ENCODE assay signal across 1 cellular context in the genomic region with DNA sequence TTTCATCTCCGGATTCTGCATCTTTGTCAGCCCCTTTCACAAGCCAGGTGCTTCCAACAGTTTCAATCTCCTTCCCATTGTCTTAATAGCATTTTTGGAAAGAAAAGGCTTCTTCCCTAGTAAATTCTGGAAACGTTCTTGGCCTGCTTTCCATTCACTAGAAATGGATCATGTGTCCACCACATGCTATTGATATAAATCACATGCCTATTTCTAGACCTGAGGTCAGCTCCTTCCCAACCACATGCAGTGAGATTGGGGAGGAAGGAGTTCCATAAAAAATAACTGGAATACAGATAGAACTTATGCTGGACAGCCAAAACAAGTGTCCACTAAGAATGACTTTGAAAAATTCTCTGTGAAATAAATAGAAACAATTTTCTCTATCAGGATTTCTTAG.
TF ChIP-seq lines count a peak whose summit lies in the region.

No MANE protein-coding gene starts in this region.

TF ChIP-seq in HepG2, 621 proteins besides CTCF, POLR2A, EP300 and RAD21 (continued from another document):
- TF ChIP-seq, protein P1, sequence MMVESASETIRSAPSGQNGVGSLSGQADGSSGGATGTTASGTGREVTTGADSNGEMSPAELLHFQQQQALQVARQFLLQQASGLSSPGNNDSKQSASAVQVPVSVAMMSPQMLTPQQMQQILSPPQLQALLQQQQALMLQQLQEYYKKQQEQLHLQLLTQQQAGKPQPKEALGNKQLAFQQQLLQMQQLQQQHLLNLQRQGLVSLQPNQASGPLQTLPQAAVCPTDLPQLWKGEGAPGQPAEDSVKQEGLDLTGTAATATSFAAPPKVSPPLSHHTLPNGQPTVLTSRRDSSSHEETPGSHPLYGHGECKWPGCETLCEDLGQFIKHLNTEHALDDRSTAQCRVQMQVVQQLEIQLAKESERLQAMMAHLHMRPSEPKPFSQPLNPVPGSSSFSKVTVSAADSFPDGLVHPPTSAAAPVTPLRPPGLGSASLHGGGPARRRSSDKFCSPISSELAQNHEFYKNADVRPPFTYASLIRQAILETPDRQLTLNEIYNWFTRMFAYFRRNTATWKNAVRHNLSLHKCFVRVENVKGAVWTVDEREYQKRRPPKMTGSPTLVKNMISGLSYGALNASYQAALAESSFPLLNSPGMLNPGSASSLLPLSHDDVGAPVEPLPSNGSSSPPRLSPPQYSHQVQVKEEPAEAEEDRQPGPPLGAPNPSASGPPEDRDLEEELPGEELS (CRISPR knock-in tag; IDR thresholded peaks at IDR 0.05), result no peak
TF ChIP-seq in HepG2: peak in this region for 1.
